Comparison of ENCODE assay signal across 22 cellular contexts in the genomic region with DNA sequence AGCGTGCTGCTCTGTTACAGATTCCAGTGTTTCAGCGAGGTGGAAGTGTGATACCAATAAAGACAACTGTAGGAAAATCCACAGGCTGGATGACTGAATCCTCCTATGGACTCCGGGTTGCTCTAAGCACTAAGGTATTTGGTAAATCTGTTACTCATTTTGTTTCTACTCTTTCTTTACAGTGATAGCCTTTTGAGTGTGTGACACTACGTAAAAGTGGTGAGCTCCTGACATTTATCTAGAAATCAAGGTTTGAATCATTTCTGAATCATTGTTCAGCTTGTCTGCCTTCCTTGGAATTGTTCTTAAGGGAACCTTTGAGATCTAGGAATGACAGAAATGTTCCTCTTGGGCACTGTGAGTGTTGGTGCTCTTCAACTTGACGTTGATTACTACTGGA. TPM values are rescaled to one million over a fixed set of nuclear protein-coding genes. Genes with fewer than 3 reads are reported as not detected.
DNase-seq lines count a peak whose midpoint lies in the region; ATAC-seq, FAIRE-seq and TF ChIP-seq lines count a peak whose summit lies in the region.
"Had no signal": no experiment of that assay in that cellular context is flagged by ENCODE, and none has a peak within 500 bp of the region (broad histone marks: within the 10 kb centered on the region; RNA-seq: fewer than 3 reads in every experiment).

No MANE protein-coding gene starts in this region.

- H3K4me3 ChIP-seq in choroid plexus epithelial cell (ENCODE audit: low read depth, low read length) (no peak overlapping the region), osteoblast (ENCODE audit: insufficient read depth, low read length) (no peak overlapping the region), right atrium auricular region (no peak overlapping the region)
- H3K4me3 ChIP-seq: esophagus squamous epithelium, mucosa of descending colon, right lobe of liver, thyroid gland had no signal

- no peaks in the 10 kb centered on the region for H3K79me2 ChIP-seq in osteoblast (ENCODE audit: insufficient read depth, low read length)

- H2AFZ ChIP-seq in osteoblast (ENCODE audit: low read length) = no peak overlapping the region

- peaks cover 31% of the 10 kb centered on the region for H3K4me1 ChIP-seq in osteoblast (ENCODE audit: insufficient read depth, low read length)
- peaks cover 0 to 5% of the 10 kb centered on the region in 2 donors for H3K4me1 ChIP-seq in right atrium auricular region
- H3K4me1 ChIP-seq: esophagus squamous epithelium, right lobe of liver, thyroid gland had no signal

- peak; percentile 74 for FAIRE-seq in RCC 7860 (lab: Jason Lieb, UNC)
- FAIRE-seq: GM18507, GM19239 had no signal

- no peaks in the 10 kb centered on the region for H4K20me1 ChIP-seq in osteoblast (ENCODE audit: insufficient read depth, low read length)

- TF ChIP-seq CTCF in choroid plexus epithelial cell (conservative IDR thresholded peaks at IDR 0.05; ENCODE audit: low read depth, low read length) (no peak), osteoblast (IDR thresholded peaks at IDR 0.05; ENCODE audit: extremely low read depth, low read depth, low read length) (no peak), right atrium auricular region (IDR thresholded peaks at IDR 0.05) (no peak)

- no peak for ATAC-seq in HG03097 (IDR thresholded peaks at IDR 0.05; ENCODE audit: low FRiP score, unreplicated experiment)
- no peak for ATAC-seq in HG02884 (IDR thresholded peaks at IDR 0.05; ENCODE audit: unreplicated experiment)
- ATAC-seq: left lobe of liver, mucosa of descending colon, right lobe of liver had no signal

- peak overlapping the region; percentile 20 for H3K4me2 ChIP-seq in osteoblast (ENCODE audit: insufficient read depth, low read length)

- H3K36me3 ChIP-seq in osteoblast (ENCODE audit: insufficient read depth, low read length) = peaks cover 11% of the 10 kb centered on the region
- H3K36me3 ChIP-seq in right atrium auricular region = peaks cover 34% of the 10 kb centered on the region

- H3K27ac ChIP-seq in osteoblast (ENCODE audit: low read depth, low read length) = peak overlapping the region; percentile 87
- no peak overlapping the region for H3K27ac ChIP-seq in right atrium auricular region
- H3K27ac ChIP-seq: esophagus squamous epithelium, right lobe of liver, thyroid gland had no signal

- H3K9me3 ChIP-seq in osteoblast (ENCODE audit: low read depth, low read length) = no peaks in the 10 kb centered on the region
- no peaks in the 10 kb centered on the region for H3K9me3 ChIP-seq in right atrium auricular region
- H3K9me3 ChIP-seq: esophagus squamous epithelium, mucosa of descending colon, right lobe of liver, thyroid gland had no signal

- DNase-seq in EL = peak; percentile 82
- peak; percentile 90 for DNase-seq in RCC 7860 (ENCODE audit: low spot score)
- peak; percentile 30 for DNase-seq in choroid plexus epithelial cell (ENCODE audit: low read depth)
- no peak for DNase-seq in osteoblast (ENCODE audit: insufficient read length, low spot score, missing footprints)
- no peak for DNase-seq in GF-D8 (lab: John Stamatoyannopoulos, UW)
- DNase-seq in right atrium auricular region (ENCODE audit: low spot score) = no peak
- DNase-seq: activated CD4-positive, alpha-beta memory T cell treated with anti-CD3 and anti-CD28 coated beads, Interleukin-2, amount 10 ng/mL, durations not matched to agents 7 days and 5 days; activated effector memory CD4-positive, alpha-beta T cell treated with Interleukin-2 at 50 U/mL for 16 hours; amygdala; C1 segment of cervical spinal cord; DMS 273 treated with DMSO at 0.1 percent for 48 hours; esophagus squamous epithelium; mucosa of descending colon; NCI-H2029 treated with DMSO at 0.1 percent for 48 hours; NCI-H69; right lobe of liver; thyroid gland had no signal

- H3K27me3 ChIP-seq in osteoblast (ENCODE audit: insufficient read depth, low read length) (no peaks in the 10 kb centered on the region), right atrium auricular region (no peaks in the 10 kb centered on the region)
- H3K27me3 ChIP-seq: esophagus squamous epithelium, right lobe of liver, thyroid gland had no signal

RNA-seq across cellular contexts. Expression of gene CAPN3, which starts 11.2 kb away (rescaled TPM):
- total RNA-seq in osteoblast = 1.1 and 3.2 TPM in 2 replicates
- 1 to 10 TPM; 5.3 to 8.6 TPM for total RNA-seq in right atrium auricular region

Comparison
In these comparisons a context has a peak if more than half of its experiments do, and no peak if none do; other contexts are left out.
1. DNase-seq: peak in EL (single experiment), RCC 7860 (single experiment) and choroid plexus epithelial cell (single experiment); none in osteoblast (single experiment), GF-D8 (single experiment) and right atrium auricular region (single experiment).